In the genomic region with DNA sequence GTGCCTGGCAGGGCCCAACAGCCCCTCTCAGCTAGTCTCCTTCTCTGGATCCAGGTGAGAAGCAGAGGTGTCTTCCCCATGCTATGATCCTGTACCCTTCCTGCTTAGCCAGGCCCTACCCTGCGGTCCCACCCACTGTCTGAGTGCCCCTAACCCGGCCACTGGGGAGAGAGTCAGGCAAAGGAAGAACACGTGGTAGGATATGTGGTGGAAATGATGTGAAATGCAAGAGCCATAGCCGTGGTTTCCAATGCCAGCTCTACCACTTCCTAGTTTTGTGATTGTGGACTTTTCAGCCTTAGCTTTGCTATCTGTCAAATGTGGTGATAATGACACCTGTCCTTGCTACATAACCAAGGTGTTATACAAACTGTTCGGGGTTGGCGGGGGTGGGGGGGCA, we compare ENCODE assay signal across 16 cellular contexts. TPM values are rescaled to one million over a fixed set of nuclear protein-coding genes. Genes with fewer than 3 reads are reported as not detected.
A peak's percentile ranks its signal among the peaks of the same experiment; 100 is the strongest.
DNase-seq lines count a peak whose midpoint lies in the region; ATAC-seq, FAIRE-seq and TF ChIP-seq lines count a peak whose summit lies in the region.
"Had no signal": no experiment of that assay in that cellular context is flagged by ENCODE, and none has a peak within 500 bp of the region (broad histone marks: within the 10 kb centered on the region; RNA-seq: fewer than 3 reads in every experiment).

No MANE protein-coding gene starts in this region.

- no peaks in the 10 kb centered on the region for H3K36me3 ChIP-seq in K562 (ENCODE audit: control insufficient read depth, insufficient read depth, low read length)
- H3K36me3 ChIP-seq: BLaER1 treated with 17β-estradiol and CSF1 and Interleukin-3, amounts not matched to agents 10 nM and 100 nM had no signal

- no peaks in the 10 kb centered on the region for H3K27me3 ChIP-seq in K562 (ENCODE audit: control insufficient read depth in 2 of 2, insufficient read depth in 2 of 2, low read length in 2 of 2)
- H3K27me3 ChIP-seq: BLaER1 treated with 17β-estradiol and CSF1 and Interleukin-3, amounts not matched to agents 10 nM and 100 nM had no signal

- WGBS in K562 (ENCODE audit: insufficient coverage, low coverage, missing lambda C conversion rate), result 59% methylated on average over 6 of the region's 6 CpGs

- ATAC-seq in K562 (no peak), HG03025 (IDR thresholded peaks at IDR 0.05; ENCODE audit: low FRiP score, unreplicated experiment) (no peak), T-helper 17 cell (no peak)
- ATAC-seq in naive thymus-derived CD8-positive, alpha-beta T cell, result no peak

- no peak for TF ChIP-seq RAD21 in K562 (CRISPR knock-in tag; conservative IDR thresholded peaks at IDR 0.05 in 1 of 2, IDR thresholded peaks at IDR 0.05 in 1 of 2)

- H3K9me1 ChIP-seq in K562 (ENCODE audit: control insufficient read depth, insufficient read depth, low read length), result no peaks in the 10 kb centered on the region

- TF ChIP-seq EP300 in K562 (IDR thresholded peaks at IDR 0.05; ENCODE audit: low read length), result no peak

- peak; percentile 6 for DNase-seq in activated CD4-positive, alpha-beta T cell treated with anti-CD3 and anti-CD28 coated beads, Interleukin-2, amount 10 ng/mL, durations not matched to agents 7 days and 5 days
- DNase-seq in activated CD4-positive, alpha-beta T cell treated with anti-CD3 and anti-CD28 coated beads for 48 hours, result no peak
- DNase-seq in AML-193 (lab: John Stamatoyannopoulos, UW) (peak; percentile 54 to 55), K562 (ENCODE audit: extremely low read depth in 1 of 4, low spot score in 3 of 4) (no peak), GM19240 (ENCODE audit: insufficient read length, low spot score) (no peak), T-helper 17 cell (no peak)
- no peak for DNase-seq in naive thymus-derived CD8-positive, alpha-beta T cell
- DNase-seq: 8988T, H7, NCI-H1417 treated with DMSO at 0.1 percent for 48 hours, NCI-H2029, NCI-H510A had no signal

- H3K4me2 ChIP-seq in K562 (ENCODE audit: insufficient read depth, low read length), result no peak overlapping the region

- TF ChIP-seq CTCF in K562 (IDR thresholded peaks at IDR 0.05 in 2 of 3, conservative IDR thresholded peaks at IDR 0.05 in 1 of 3; ENCODE audit: insufficient read depth in 2 of 3, low read depth in 1 of 3, low read length in 3 of 3), result no peak

- peaks cover 4 to 21% of the 10 kb centered on the region in 2 experiments; a peak in 4 of 5 replicates for H3K4me1 ChIP-seq in K562 (replicated peaks in 1 of 2; ENCODE audit: control insufficient read depth in 2 of 2, insufficient read depth in 2 of 2, low read length in 2 of 2)

- no TSS peak for BruUV-seq in K562 (replicated peaks; lab: Mats Ljungman, UMichigan)

- H3K79me2 ChIP-seq in K562 (ENCODE audit: control insufficient read depth, insufficient read depth, low read length), result no peaks in the 10 kb centered on the region

- no peaks in the 10 kb centered on the region for H4K20me1 ChIP-seq in K562 (replicated peaks; ENCODE audit: control insufficient read depth, insufficient read depth, low read length)
- H4K20me1 ChIP-seq: BLaER1 treated with 17β-estradiol and CSF1 and Interleukin-3, amounts not matched to agents 10 nM and 100 nM had no signal

- TF ChIP-seq POLR2A in K562 (conservative IDR thresholded peaks at IDR 0.05), result no peak

- H3K36me3 Mint-ChIP-seq in activated CD4-positive, alpha-beta T cell treated with anti-CD3 and anti-CD28 coated beads, Interleukin-2, amount 10 ng/mL, durations not matched to agents 7 days and 5 days (ENCODE audit: low read depth), result no peaks in the 10 kb centered on the region
- H3K36me3 Mint-ChIP-seq in naive thymus-derived CD8-positive, alpha-beta T cell, result no peaks in the 10 kb centered on the region
- H3K36me3 Mint-ChIP-seq in T-helper 17 cell (ENCODE audit: low read depth), result peaks cover 3% of the 10 kb centered on the region

- intact Hi-C loops in K562 (cut with micrococcal nuclease), result no loop called here

- H3K9me3 ChIP-seq in K562 (replicated peaks; ENCODE audit: control insufficient read depth, insufficient read depth, low read depth, low read length) (no peaks in the 10 kb centered on the region), T-helper 17 cell (ENCODE audit: control insufficient read depth, low read length, poor library complexity, severe bottlenecking) (no peaks in the 10 kb centered on the region)
- H3K9me3 ChIP-seq: BLaER1 treated with 17β-estradiol and CSF1 and Interleukin-3, amounts not matched to agents 10 nM and 100 nM had no signal

- H3K4me3 ChIP-seq in K562, result no peak overlapping the region
- H3K4me3 ChIP-seq: BLaER1 treated with 17β-estradiol and CSF1 and Interleukin-3, amounts not matched to agents 10 nM and 100 nM had no signal

- peak overlapping the region in 1 of 2 experiments; percentile 22; a peak in 1 of 4 replicates for H3K9ac ChIP-seq in K562 (ENCODE audit: insufficient read depth in 1 of 2, low read depth in 2 of 2, low read length in 2 of 2)
- H3K9ac ChIP-seq: BLaER1 treated with 17β-estradiol and CSF1 and Interleukin-3, amounts not matched to agents 10 nM and 100 nM had no signal

- CTCF ChIA-PET in activated CD4-positive, alpha-beta T cell treated with anti-CD3 and anti-CD28 coated beads, Interleukin-2, amount 10 ng/mL, durations not matched to agents 7 days and 5 days (lab: Charles Lee), result interaction anchor here (1.3 kb wide), 1 partner anchor 19 kb away, joined by 3 read pairs; no protein-coding TSS in a partner anchor
- CTCF ChIA-PET in K562 (lab: Yijun Ruan, JAX; ENCODE audit: low intra/inter-chr PET ratio), result no interaction called here

- POLR2A ChIA-PET in activated CD4-positive, alpha-beta T cell treated with anti-CD3 and anti-CD28 coated beads, Interleukin-2, amount 10 ng/mL, durations not matched to agents 7 days and 5 days (lab: Charles Lee), result no interaction called here
- POLR2A ChIA-PET in K562 (lab: Yijun Ruan, JAX), result interaction anchor here (0.8 to 1.0 kb wide), 3 partner anchors 10 to 25 kb away, joined by 3 read pairs; no protein-coding TSS in a partner anchor
- POLR2A ChIA-PET in naive thymus-derived CD8-positive, alpha-beta T cell (lab: Charles Lee), result interaction anchor here (0.7 to 6.9 kb wide), 3 partner anchors 7 to 606 kb away, joined by 3 to 100 read pairs (median 53); partner anchors contain the start of gene KRT73

- no peak for FAIRE-seq in K562 (lab: Jason Lieb, UNC)
- FAIRE-seq: RCC 7860 had no signal

- H3K27ac ChIP-seq in K562 (ENCODE audit: extremely low read depth, low read depth, low read length), result no peak overlapping the region
- H3K27ac ChIP-seq: BLaER1 treated with 17β-estradiol and CSF1 and Interleukin-3, amounts not matched to agents 10 nM and 100 nM had no signal

- H3K9me3 Mint-ChIP-seq in activated CD4-positive, alpha-beta T cell treated with anti-CD3 and anti-CD28 coated beads, Interleukin-2, amount 10 ng/mL, durations not matched to agents 7 days and 5 days, result peaks cover 8% of the 10 kb centered on the region
- H3K9me3 Mint-ChIP-seq in naive thymus-derived CD8-positive, alpha-beta T cell, result peaks cover 0 to 2% (median 0%) of the 10 kb centered on the region in 9 donors

- in situ Hi-C loops in K562 (cut with MboI), result no loop called here

- no peak overlapping the region for H2AFZ ChIP-seq in K562 (ENCODE audit: low read depth, low read length)

- peak overlapping the region; percentile 47 for H3K27ac Mint-ChIP-seq in activated CD4-positive, alpha-beta T cell treated with anti-CD3 and anti-CD28 coated beads, Interleukin-2, amount 10 ng/mL, durations not matched to agents 7 days and 5 days
- H3K27ac Mint-ChIP-seq in naive thymus-derived CD8-positive, alpha-beta T cell, result peak overlapping the region in 7 of 10 donors; percentile 26 to 87 (median 43)
- H3K27ac Mint-ChIP-seq in T-helper 17 cell, result no peak overlapping the region

- no peak overlapping the region for H3K4me3 Mint-ChIP-seq in activated CD4-positive, alpha-beta T cell treated with anti-CD3 and anti-CD28 coated beads, Interleukin-2, amount 10 ng/mL, durations not matched to agents 7 days and 5 days
- H3K4me3 Mint-ChIP-seq in naive thymus-derived CD8-positive, alpha-beta T cell, result no peak overlapping the region
- no peak overlapping the region for H3K4me3 Mint-ChIP-seq in T-helper 17 cell

- H3K4me1 Mint-ChIP-seq in activated CD4-positive, alpha-beta T cell treated with anti-CD3 and anti-CD28 coated beads, Interleukin-2, amount 10 ng/mL, durations not matched to agents 7 days and 5 days, result peaks cover 47% of the 10 kb centered on the region
- peaks cover 30 to 58% (median 53%) of the 10 kb centered on the region in 4 donors for H3K4me1 Mint-ChIP-seq in naive thymus-derived CD8-positive, alpha-beta T cell
- peaks cover 13% of the 10 kb centered on the region for H3K4me1 Mint-ChIP-seq in T-helper 17 cell

- peaks cover 9% of the 10 kb centered on the region for H3K27me3 Mint-ChIP-seq in activated CD4-positive, alpha-beta T cell treated with anti-CD3 and anti-CD28 coated beads, Interleukin-2, amount 10 ng/mL, durations not matched to agents 7 days and 5 days
- no peaks in the 10 kb centered on the region for H3K27me3 Mint-ChIP-seq in naive thymus-derived CD8-positive, alpha-beta T cell
- peaks cover 14% of the 10 kb centered on the region for H3K27me3 Mint-ChIP-seq in T-helper 17 cell

RNA-seq across cellular contexts. Expression of gene KRT2, which starts 15.8 kb away (rescaled TPM):
- under 1 TPM; 0.10 TPM for total RNA-seq in activated CD4-positive, alpha-beta T cell treated with anti-CD3 and anti-CD28 coated beads, Interleukin-2, amount 10 ng/mL, durations not matched to agents 7 days and 5 days
- not detected in 2 replicates for total RNA-seq in K562 (2011; cell fraction: chromatin; rRNA removed; ENCODE audit: low replicate concordance)
- total RNA-seq in K562 (2011; cell fraction: nucleolus; rRNA removed), result not detected in 2 replicates
- not detected in 2 replicates for total RNA-seq in K562 (2011; cell fraction: nucleoplasm; rRNA removed)
- 0.04 TPM in 1 of 2 replicates, not detected in the other for total RNA-seq in K562 (2014; rRNA removed)
- total RNA-seq in K562 (2014; rRNA removed; fragmentation: Illumina TruSeq; extraction: Trizol), result 0.04 and 0.10 TPM in 2 replicates
- 0.60 and 0.69 TPM in 2 replicates for total RNA-seq in K562 (2015; rRNA removed; fragmentation: Illumina TruSeq; extraction: Trizol)
- 0.11 TPM in 1 of 2 replicates, not detected in the other for total RNA-seq in K562 (2021)
- polyA plus RNA-seq in K562 (2011; rRNA removed), result 0.03 and 0.04 TPM in 2 replicates
- not detected in 2 replicates for polyA plus RNA-seq in K562 (2011; cell fraction: cytosol; rRNA removed)
- 0.06 TPM in 1 of 2 replicates, not detected in the other for polyA plus RNA-seq in K562 (2011; cell fraction: nucleus; rRNA removed)
- 0.42 and 0.87 TPM in 2 replicates for polyA plus RNA-seq in K562 (2012)
- 0.06 TPM in 1 of 2 replicates, not detected in the other for polyA plus RNA-seq in K562 (2014; fragmentation: Illumina TruSeq; extraction: Trizol)
- under 1 TPM; 0.07 to 0.10 TPM for polyA plus RNA-seq in K562 (2014; fragmentation: Nextera tagmentation; extraction: Ambion mirVana)
- polyA plus RNA-seq in K562 (2014; rRNA removed), result 0.17 TPM in 1 of 2 replicates, not detected in the other
- not detected in 2 replicates for polyA minus RNA-seq in K562 (2011; rRNA and poly(A)+ RNA removed)
- not detected in 2 replicates for polyA minus RNA-seq in K562 (2011; cell fraction: cytosol; rRNA and poly(A)+ RNA removed)
- polyA minus RNA-seq in K562 (2011; cell fraction: nucleus; rRNA and poly(A)+ RNA removed), result not detected in 2 replicates
- total RNA-seq in naive thymus-derived CD8-positive, alpha-beta T cell, result under 1 TPM; 0.62 to 0.77 TPM
- polyA plus RNA-seq in naive thymus-derived CD8-positive, alpha-beta T cell, result 1 to 10 TPM; 1.1 to 3.4 (median 1.2) TPM
- total RNA-seq in T-helper 17 cell, result not detected
- total RNA-seq: H7, LHCN-M2 had no signal

RNA-seq across cellular contexts. Expression of gene KRT73, which starts 17.8 kb away (rescaled TPM):
- 1 to 10 TPM; 8.2 to 8.6 TPM for total RNA-seq in activated CD4-positive, alpha-beta T cell treated with anti-CD3 and anti-CD28 coated beads, Interleukin-2, amount 10 ng/mL, durations not matched to agents 7 days and 5 days
- not detected in 2 replicates for total RNA-seq in K562 (2011; cell fraction: chromatin; rRNA removed; ENCODE audit: low replicate concordance)
- not detected in 2 replicates for total RNA-seq in K562 (2011; cell fraction: nucleolus; rRNA removed)
- not detected in 2 replicates for total RNA-seq in K562 (2011; cell fraction: nucleoplasm; rRNA removed)
- total RNA-seq in K562 (2014; rRNA removed), result 0.14 TPM in 1 of 2 replicates, not detected in the other
- total RNA-seq in K562 (2014; rRNA removed; fragmentation: Illumina TruSeq; extraction: Trizol), result not detected in 2 replicates
- 0.11 and 0.18 TPM in 2 replicates for total RNA-seq in K562 (2015; rRNA removed; fragmentation: Illumina TruSeq; extraction: Trizol)
- total RNA-seq in K562 (2021), result not detected in 2 replicates
- polyA plus RNA-seq in K562 (2011; rRNA removed), result not detected in 2 replicates
- not detected in 2 replicates for polyA plus RNA-seq in K562 (2011; cell fraction: cytosol; rRNA removed)
- polyA plus RNA-seq in K562 (2011; cell fraction: nucleus; rRNA removed), result 0.13 TPM in 1 of 2 replicates, not detected in the other
- polyA plus RNA-seq in K562 (2012), result 0.18 and 0.37 TPM in 2 replicates
- 0.09 TPM in 1 of 2 replicates, not detected in the other for polyA plus RNA-seq in K562 (2014; fragmentation: Illumina TruSeq; extraction: Trizol)
- not detected for polyA plus RNA-seq in K562 (2014; fragmentation: Nextera tagmentation; extraction: Ambion mirVana)
- 0.13 TPM in 1 of 2 replicates, not detected in the other for polyA plus RNA-seq in K562 (2014; rRNA removed)
- not detected in 2 replicates for polyA minus RNA-seq in K562 (2011; rRNA and poly(A)+ RNA removed)
- polyA minus RNA-seq in K562 (2011; cell fraction: cytosol; rRNA and poly(A)+ RNA removed), result not detected in 2 replicates
- polyA minus RNA-seq in K562 (2011; cell fraction: nucleus; rRNA and poly(A)+ RNA removed), result not detected in 2 replicates
- 1 to 10 TPM; 8.5 to 10.0 TPM for total RNA-seq in naive thymus-derived CD8-positive, alpha-beta T cell
- polyA plus RNA-seq in naive thymus-derived CD8-positive, alpha-beta T cell, result 10 to 100 TPM in 1 of 3 donors, 1 to 10 TPM in 1, under 1 TPM in 1; 0.72 to 10.0 (median 1.8) TPM
- 1 to 10 TPM in 1 of 2 donors, under 1 TPM in 1; 0.40 to 1.1 TPM for total RNA-seq in T-helper 17 cell
- total RNA-seq: H7, LHCN-M2 had no signal

RNA-seq across cellular contexts. Expression of gene KRT72, which starts 34.9 kb away (rescaled TPM):
- 10 to 100 TPM; 12.3 to 13.0 TPM for total RNA-seq in activated CD4-positive, alpha-beta T cell treated with anti-CD3 and anti-CD28 coated beads, Interleukin-2, amount 10 ng/mL, durations not matched to agents 7 days and 5 days
- not detected in 2 replicates for total RNA-seq in K562 (2011; cell fraction: chromatin; rRNA removed; ENCODE audit: low replicate concordance)
- not detected in 2 replicates for total RNA-seq in K562 (2011; cell fraction: nucleolus; rRNA removed)
- total RNA-seq in K562 (2011; cell fraction: nucleoplasm; rRNA removed), result not detected in 2 replicates
- total RNA-seq in K562 (2014; rRNA removed) (not detected in 2 replicates), K562 (2014; rRNA removed; fragmentation: Illumina TruSeq; extraction: Trizol) (not detected in 2 replicates), K562 (2015; rRNA removed; fragmentation: Illumina TruSeq; extraction: Trizol) (not detected in 2 replicates), K562 (2021) (0.09 TPM in 1 of 2 replicates, not detected in the other), T-helper 17 cell (1 to 10 TPM in 1 of 2 donors, under 1 TPM in 1; 0.60 to 1.6 TPM)
- polyA plus RNA-seq in K562 (2011; rRNA removed) (not detected in 2 replicates), K562 (2014; fragmentation: Illumina TruSeq; extraction: Trizol) (not detected in 2 replicates), K562 (2014; fragmentation: Nextera tagmentation; extraction: Ambion mirVana) (not detected), K562 (2014; rRNA removed) (not detected in 2 replicates)
- polyA plus RNA-seq in K562 (2011; cell fraction: cytosol; rRNA removed), result not detected in 2 replicates
- polyA plus RNA-seq in K562 (2011; cell fraction: nucleus; rRNA removed), result not detected in 2 replicates
- 0.21 and 0.65 TPM in 2 replicates for polyA plus RNA-seq in K562 (2012)
- polyA minus RNA-seq in K562 (2011; rRNA and poly(A)+ RNA removed), result not detected in 2 replicates
- not detected in 2 replicates for polyA minus RNA-seq in K562 (2011; cell fraction: cytosol; rRNA and poly(A)+ RNA removed)
- polyA minus RNA-seq in K562 (2011; cell fraction: nucleus; rRNA and poly(A)+ RNA removed), result not detected in 2 replicates
- total RNA-seq in naive thymus-derived CD8-positive, alpha-beta T cell, result 10 to 100 TPM; 11.4 to 11.6 TPM
- polyA plus RNA-seq in naive thymus-derived CD8-positive, alpha-beta T cell, result under 1 TPM in 2 of 3 donors, not detected in 1; 0.12 to 0.46 TPM
- total RNA-seq: H7, LHCN-M2 had no signal

RNA-seq across cellular contexts. Expression of gene KRT1, which starts 44.0 kb away (rescaled TPM):
- total RNA-seq in activated CD4-positive, alpha-beta T cell treated with anti-CD3 and anti-CD28 coated beads, Interleukin-2, amount 10 ng/mL, durations not matched to agents 7 days and 5 days, result under 1 TPM; 0.33 to 0.60 TPM
- not detected in 2 replicates for total RNA-seq in K562 (2011; cell fraction: chromatin; rRNA removed; ENCODE audit: low replicate concordance)
- not detected in 2 replicates for total RNA-seq in K562 (2011; cell fraction: nucleolus; rRNA removed)
- total RNA-seq in K562 (2011; cell fraction: nucleoplasm; rRNA removed), result not detected in 2 replicates
- total RNA-seq in K562 (2014; rRNA removed) (not detected in 2 replicates), K562 (2014; rRNA removed; fragmentation: Illumina TruSeq; extraction: Trizol) (not detected in 2 replicates), K562 (2015; rRNA removed; fragmentation: Illumina TruSeq; extraction: Trizol) (0.11 and 0.18 TPM in 2 replicates), K562 (2021) (not detected in 2 replicates), T-helper 17 cell (1 to 10 TPM in 1 of 2 donors, under 1 TPM in 1; 0.83 to 3.1 TPM)
- polyA plus RNA-seq in K562 (2011; rRNA removed) (not detected in 2 replicates), K562 (2014; fragmentation: Illumina TruSeq; extraction: Trizol) (not detected in 2 replicates), K562 (2014; fragmentation: Nextera tagmentation; extraction: Ambion mirVana) (not detected), K562 (2014; rRNA removed) (not detected in 2 replicates)
- not detected in 2 replicates for polyA plus RNA-seq in K562 (2011; cell fraction: cytosol; rRNA removed)
- polyA plus RNA-seq in K562 (2011; cell fraction: nucleus; rRNA removed), result not detected in 2 replicates
- polyA plus RNA-seq in K562 (2012), result 0.33 TPM in 1 of 2 replicates, not detected in the other
- not detected in 2 replicates for polyA minus RNA-seq in K562 (2011; rRNA and poly(A)+ RNA removed)
- polyA minus RNA-seq in K562 (2011; cell fraction: cytosol; rRNA and poly(A)+ RNA removed), result not detected in 2 replicates
- not detected in 2 replicates for polyA minus RNA-seq in K562 (2011; cell fraction: nucleus; rRNA and poly(A)+ RNA removed)
- total RNA-seq in naive thymus-derived CD8-positive, alpha-beta T cell, result not detected
- under 1 TPM in 1 of 3 donors, not detected in 2; 0.31 TPM for polyA plus RNA-seq in naive thymus-derived CD8-positive, alpha-beta T cell
- total RNA-seq: H7, LHCN-M2 had no signal

Comparison
In these comparisons a context has a peak if more than half of its experiments do, and no peak if none do; other contexts are left out.
1. DNase-seq: peak in activated CD4-positive, alpha-beta T cell treated with anti-CD3 and anti-CD28 coated beads, Interleukin-2, amount 10 ng/mL, durations not matched to agents 7 days and 5 days (single experiment) and AML-193 (2 of 2); none in activated CD4-positive, alpha-beta T cell treated with anti-CD3 and anti-CD28 coated beads for 48 hours (single experiment), K562 (0 of 4), naive thymus-derived CD8-positive, alpha-beta T cell (0 of 10), GM19240 (single experiment) and T-helper 17 cell (0 of 3).
2. RNA of gene KRT73, which starts 17.8 kb away (total RNA-seq): 8.5 to 10.0 TPM in naive thymus-derived CD8-positive, alpha-beta T cell and 8.2 to 8.6 TPM in activated CD4-positive, alpha-beta T cell treated with anti-CD3 and anti-CD28 coated beads, Interleukin-2, amount 10 ng/mL, durations not matched to agents 7 days and 5 days; 0.40 to 1.1 TPM in T-helper 17 cell and 0.11 to 0.18 TPM in K562; every median in the first group is over 4 times any median in the second.
3. RNA of gene KRT72, which starts 34.9 kb away (total RNA-seq): 12.3 to 13.0 TPM in activated CD4-positive, alpha-beta T cell treated with anti-CD3 and anti-CD28 coated beads, Interleukin-2, amount 10 ng/mL, durations not matched to agents 7 days and 5 days and 11.4 to 11.6 TPM in naive thymus-derived CD8-positive, alpha-beta T cell; 0.60 to 1.6 TPM in T-helper 17 cell and 0.09 TPM in K562; every median in the first group is over 4 times any median in the second.